In genomic region chr10:35728341-35728740, GRCh38 we compare ENCODE assay signal across 27 cellular contexts.
"Had no signal": no experiment of that assay in that cellular context is flagged by ENCODE, and none has a peak within 500 bp of the region (broad histone marks: within the 10 kb centered on the region; RNA-seq: fewer than 3 reads in every experiment).

No MANE protein-coding gene starts in this region.

- H3K36me3 ChIP-seq: brain microvascular endothelial cell, gastrocnemius medialis, WERI-Rb-1 had no signal

- FAIRE-seq: astrocyte, bronchial epithelial cell had no signal

- H3K4me3 ChIP-seq: coronary artery, dorsolateral prefrontal cortex, gastrocnemius medialis had no signal

- DNase-seq: activated B cell treated with CpG ODN at 0.5 μM for 24 hours; activated CD4-positive, alpha-beta T cell treated with anti-CD3 and anti-CD28 coated beads for 48 hours; activated CD4-positive, alpha-beta T cell treated with anti-CD3 and anti-CD28 coated beads, Interleukin-2, amount 50 U/mL, for 1 hour; activated CD4-positive, alpha-beta T cell treated with anti-CD3 and anti-CD28 coated beads, Interleukin-2, amount 50 U/mL, for 48 hours; activated CD8-positive, alpha-beta memory T cell treated with anti-CD3 and anti-CD28 coated beads for 24 hours; activated CD8-positive, alpha-beta T cell treated with anti-CD3 and anti-CD28 coated beads for 36 hours; activated effector memory CD4-positive, alpha-beta T cell treated with Interleukin-2 at 50 U/mL for 16 hours; activated gamma-delta T cell treated with Interleukin-2 at 50 U/mL for 16 hours; activated naive CD4-positive, alpha-beta T cell treated with anti-CD3 and anti-CD28 coated beads, Interleukin-2, amount 50 U/mL, for 16 hours; activated naive CD4-positive, alpha-beta T cell treated with Interleukin-2 at 50 U/mL for 16 hours; activated T-cell treated with anti-CD3 and anti-CD28 coated beads, Interleukin-2, amount 50 U/mL, for 4 hours; amniotic stem cell; anterior cingulate cortex; brain microvascular endothelial cell; dorsolateral prefrontal cortex; effector memory CD4-positive, alpha-beta T cell; endodermal cell; foreskin keratinocyte; gastrocnemius medialis; glutamatergic neuron; T-helper 1 cell; T-helper 17 cell; T1000; WERI-Rb-1 had no signal

- H3K27me3 ChIP-seq: brain microvascular endothelial cell, foreskin keratinocyte, gastrocnemius medialis had no signal

- H3K4me1 ChIP-seq: foreskin keratinocyte, gastrocnemius medialis had no signal

- H3K9me3 ChIP-seq: gastrocnemius medialis had no signal

- H3K27ac ChIP-seq: brain microvascular endothelial cell, coronary artery, dorsolateral prefrontal cortex, foreskin keratinocyte, gastrocnemius medialis, WERI-Rb-1 had no signal
